ENCODE assay signal across 8 cellular contexts in genomic region chr11:130001491-130002351, GRCh38. TPM values are rescaled to one million over a fixed set of nuclear protein-coding genes. Genes with fewer than 3 reads are reported as not detected.
DNase-seq lines count a peak whose midpoint lies in the region; ATAC-seq and TF ChIP-seq lines count a peak whose summit lies in the region.

No MANE protein-coding gene starts in this region.

- peak overlapping the region; percentile 97 for H2AFZ ChIP-seq in parathyroid adenoma

- peak overlapping the region; percentile 95 for H3K4me3 Mint-ChIP-seq in activated naive CD8-positive, alpha-beta T cell treated with anti-CD3 and anti-CD28 coated beads, Interleukin-2, amount 10 ng/mL, durations not matched to agents 7 days and 5 days

- H3K9me3 Mint-ChIP-seq in activated naive CD8-positive, alpha-beta T cell treated with anti-CD3 and anti-CD28 coated beads, Interleukin-2, amount 10 ng/mL, durations not matched to agents 7 days and 5 days: no peaks in the 10 kb centered on the region

- peaks cover 3% of the 10 kb centered on the region for H3K79me2 ChIP-seq in parathyroid adenoma

- H3K4me3 ChIP-seq in parathyroid adenoma (ENCODE audit: low read depth, low read length): peak overlapping the region; percentile 84

- peaks cover 2% of the 10 kb centered on the region for H3K27me3 Mint-ChIP-seq in activated naive CD8-positive, alpha-beta T cell treated with anti-CD3 and anti-CD28 coated beads, Interleukin-2, amount 10 ng/mL, durations not matched to agents 7 days and 5 days

- peak overlapping the region; percentile 91 for H3K4me2 ChIP-seq in parathyroid adenoma (ENCODE audit: low read length)

- H3K36me3 ChIP-seq in parathyroid adenoma (ENCODE audit: control insufficient read depth, insufficient read depth, low read length): no peaks in the 10 kb centered on the region

- peak overlapping the region; percentile 96 for H3K27ac Mint-ChIP-seq in activated naive CD8-positive, alpha-beta T cell treated with anti-CD3 and anti-CD28 coated beads, Interleukin-2, amount 10 ng/mL, durations not matched to agents 7 days and 5 days

- peaks cover 22% of the 10 kb centered on the region for H3K4me1 Mint-ChIP-seq in activated naive CD8-positive, alpha-beta T cell treated with anti-CD3 and anti-CD28 coated beads, Interleukin-2, amount 10 ng/mL, durations not matched to agents 7 days and 5 days

- H3K4me1 ChIP-seq in parathyroid adenoma: peaks cover 4% of the 10 kb centered on the region

- peak overlapping the region; percentile 99 for H3K27ac ChIP-seq in parathyroid adenoma

- TF ChIP-seq CTCF in parathyroid adenoma (IDR thresholded peaks at IDR 0.05): no peak

- H3K36me3 Mint-ChIP-seq in activated naive CD8-positive, alpha-beta T cell treated with anti-CD3 and anti-CD28 coated beads, Interleukin-2, amount 10 ng/mL, durations not matched to agents 7 days and 5 days: peaks cover 14% of the 10 kb centered on the region

- no peaks in the 10 kb centered on the region for H3K9me3 ChIP-seq in parathyroid adenoma (ENCODE audit: control insufficient read depth, low read length)

- no peaks in the 10 kb centered on the region for H3K27me3 ChIP-seq in parathyroid adenoma (ENCODE audit: control insufficient read depth, insufficient read depth, low read length)

- intact Hi-C loops in cardiac septum (cut with DNase I): loop anchor here (5.0 kb wide), 1 partner anchor 131 kb away; no protein-coding TSS in a partner anchor

- DNase-seq in AG08396 (ENCODE audit: low spot score) (peak; percentile 82), NOMO-1 treated with dmso at 0.1 percent for 144 hours (lab: John Stamatoyannopoulos, UW; ENCODE audit: unreplicated experiment) (peak; percentile 6), cardiac septum (ENCODE audit: low spot score) (peak; percentile 77), occipital lobe (lab: John Stamatoyannopoulos, UW) (no peak)
- no peak for DNase-seq in activated naive CD8-positive, alpha-beta T cell treated with anti-CD3 and anti-CD28 coated beads, Interleukin-2, amount 10 ng/mL, durations not matched to agents 7 days and 5 days

- H3K9ac ChIP-seq in parathyroid adenoma: peak overlapping the region; percentile 72

- POLR2A ChIA-PET in activated naive CD8-positive, alpha-beta T cell treated with anti-CD3 and anti-CD28 coated beads, Interleukin-2, amount 10 ng/mL, durations not matched to agents 7 days and 5 days (lab: Charles Lee): interaction anchor here (0.5 to 2.9 kb wide), 10 partner anchors 9 to 914 kb away, joined by 4 to 27 read pairs (median 5); partner anchors contain the start of genes APLP2, NFRKB and SNX19

- ATAC-seq in GM18517 (IDR thresholded peaks at IDR 0.05; ENCODE audit: unreplicated experiment): peak; percentile 25
- ATAC-seq in HG03045 (IDR thresholded peaks at IDR 0.05; ENCODE audit: unreplicated experiment): peak; percentile 22
- peak; percentile 15 for ATAC-seq in activated naive CD8-positive, alpha-beta T cell treated with anti-CD3 and anti-CD28 coated beads, Interleukin-2, amount 10 ng/mL, durations not matched to agents 7 days and 5 days (ENCODE audit: low read depth)

RNA-seq across cellular contexts. Expression of gene PRDM10, which starts 0.9 kb away (rescaled TPM):
- 10 to 100 TPM; 14.5 to 17.6 TPM for total RNA-seq in activated naive CD8-positive, alpha-beta T cell treated with anti-CD3 and anti-CD28 coated beads, Interleukin-2, amount 10 ng/mL, durations not matched to agents 7 days and 5 days
- total RNA-seq in cardiac septum (6.7 TPM), occipital lobe (13.6 TPM)

Comparison
In these comparisons a context has a peak if more than half of its experiments do, and no peak if none do; other contexts are left out.
1. DNase-seq: peak in AG08396 (single experiment), NOMO-1 treated with dmso at 0.1 percent for 144 hours (single experiment) and cardiac septum (single experiment); none in activated naive CD8-positive, alpha-beta T cell treated with anti-CD3 and anti-CD28 coated beads, Interleukin-2, amount 10 ng/mL, durations not matched to agents 7 days and 5 days (single experiment) and occipital lobe (single experiment).
2. Peak in every context shown above with its lines, with median percentiles within 50 percentile points of each other: ATAC-seq.